13 cellular contexts compared by ENCODE assay signal in the genomic region with DNA sequence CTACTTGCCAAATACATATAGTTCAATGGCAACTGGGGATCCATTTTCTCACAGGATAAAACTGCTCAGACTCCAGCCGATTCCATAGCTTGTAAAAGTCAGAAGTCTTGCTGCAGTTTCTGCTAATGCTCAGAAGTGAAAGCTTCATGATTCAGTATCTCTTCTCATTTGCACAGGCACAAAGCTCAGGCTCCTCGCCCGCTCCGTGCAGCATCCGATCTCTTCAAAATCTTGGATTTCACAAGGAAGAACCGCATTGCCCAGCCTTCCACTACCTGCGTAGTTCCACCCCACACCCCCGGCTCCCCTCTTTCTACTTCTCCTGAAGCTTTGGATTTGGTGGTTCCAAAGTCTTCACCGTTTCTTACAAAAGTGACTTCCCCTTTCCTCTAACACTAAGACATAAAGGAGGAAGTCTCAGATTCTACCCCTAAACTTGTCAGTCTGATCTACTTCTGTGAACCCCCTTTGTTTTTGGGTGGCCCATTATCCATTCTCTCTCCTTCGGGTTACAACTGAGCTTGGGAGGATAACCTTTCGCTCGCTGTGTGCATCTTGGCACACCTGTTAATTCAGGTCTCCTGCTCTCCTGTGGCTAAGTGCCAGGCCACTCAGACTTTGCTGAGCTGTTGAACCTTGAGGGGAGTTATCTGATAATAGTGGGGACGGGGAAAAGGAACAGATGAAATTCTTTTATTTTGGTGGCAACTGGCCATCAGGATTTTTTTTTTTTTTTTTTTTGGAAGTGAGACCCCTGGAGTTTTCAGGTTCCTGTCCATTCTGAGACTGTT.
DNase-seq lines count a peak whose midpoint lies in the region; ATAC-seq, FAIRE-seq and TF ChIP-seq lines count a peak whose summit lies in the region.
"Had no signal": no experiment of that assay in that cellular context is flagged by ENCODE, and none has a peak within 500 bp of the region (broad histone marks: within the 10 kb centered on the region; RNA-seq: fewer than 3 reads in every experiment).

No MANE protein-coding gene starts in this region.

- no peak overlapping the region for H3K27ac ChIP-seq in effector memory CD4-positive, alpha-beta T cell (ENCODE audit: insufficient read depth, low read length, poor library complexity, severe bottlenecking)
- H3K27ac ChIP-seq: esophagus squamous epithelium, KMS-11 had no signal

- FAIRE-seq in D721Med (lab: Jason Lieb, UNC): no peak

- no peaks in the 10 kb centered on the region for H3K9me3 ChIP-seq in effector memory CD4-positive, alpha-beta T cell (ENCODE audit: control insufficient read depth, low read length)
- H3K9me3 ChIP-seq: esophagus squamous epithelium had no signal

- H3K36me3 ChIP-seq in effector memory CD4-positive, alpha-beta T cell (ENCODE audit: control insufficient read depth, insufficient read depth, low read length): no peaks in the 10 kb centered on the region
- H3K36me3 ChIP-seq: BLaER1 treated with 17β-estradiol and CSF1 and Interleukin-3, amounts not matched to agents 10 nM and 100 nM; esophagus squamous epithelium had no signal

- no peak for ATAC-seq in HG03442 (IDR thresholded peaks at IDR 0.05; ENCODE audit: unreplicated experiment)

- H3K4me3 ChIP-seq in effector memory CD4-positive, alpha-beta T cell (ENCODE audit: insufficient read depth, low read depth, low read length, poor library complexity, severe bottlenecking): peak overlapping the region; percentile 18
- H3K4me3 ChIP-seq: BLaER1 treated with 17β-estradiol and CSF1 and Interleukin-3, amounts not matched to agents 10 nM and 100 nM; esophagus squamous epithelium had no signal

- H3K27me3 ChIP-seq in effector memory CD4-positive, alpha-beta T cell (replicated peaks; ENCODE audit: control insufficient read depth, insufficient read depth, low read length, poor library complexity, severe bottlenecking): no peaks in the 10 kb centered on the region
- H3K27me3 ChIP-seq: BLaER1 treated with 17β-estradiol and CSF1 and Interleukin-3, amounts not matched to agents 10 nM and 100 nM; esophagus squamous epithelium had no signal

- TF ChIP-seq CTCF in D721Med (IDR thresholded peaks at IDR 0.05; ENCODE audit: insufficient read depth, missing control alignments): no peak

- DNase-seq in AML-193 (lab: John Stamatoyannopoulos, UW): peak; percentile 80 to 86
- DNase-seq in GDM1 (lab: John Stamatoyannopoulos, UW): peak; percentile 26
- peak; percentile 48 for DNase-seq in SKM-1 treated with dmso at 0.1 percent for 144 hours (lab: John Stamatoyannopoulos, UW; ENCODE audit: unreplicated experiment)
- no peak for DNase-seq in effector memory CD4-positive, alpha-beta T cell
- no peak for DNase-seq in activated CD4-positive, CD25-positive, alpha-beta regulatory T cell (lab: John Stamatoyannopoulos, UW)
- DNase-seq in D721Med (ENCODE audit: insufficient read length, low spot score): no peak
- no peak for DNase-seq in T-helper 9 cell
- DNase-seq: esophagus squamous epithelium, NCI-H446 treated with DMSO at 0.1 percent for 48 hours, SHP77 treated with DMSO at 0.1 percent for 48 hours had no signal

- no peaks in the 10 kb centered on the region for H3K4me1 ChIP-seq in effector memory CD4-positive, alpha-beta T cell (ENCODE audit: control insufficient read depth, insufficient read depth, low read length, poor library complexity, severe bottlenecking)

Comparison
In these comparisons a context has a peak if more than half of its experiments do, and no peak if none do; other contexts are left out.
1. DNase-seq: peak in AML-193 (2 of 2), GDM1 (single experiment) and SKM-1 treated with dmso at 0.1 percent for 144 hours (single experiment); none in effector memory CD4-positive, alpha-beta T cell (0 of 3), activated CD4-positive, CD25-positive, alpha-beta regulatory T cell (0 of 4), D721Med (single experiment) and T-helper 9 cell (single experiment).